8 cellular contexts compared by ENCODE assay signal in genomic region chr19:40090256-40091204, GRCh38. TPM values are rescaled to one million over a fixed set of nuclear protein-coding genes. Genes with fewer than 3 reads are reported as not detected.
DNase-seq lines count a peak whose midpoint lies in the region; TF ChIP-seq lines count a peak whose summit lies in the region.

Gene ZNF780A (minus strand): TSS chr19:40090943. CDS start chr19:40084753, 6,190 bp downstream.

- H3K4me2 ChIP-seq in GM23248 (ENCODE audit: unreplicated experiment) (peak within 1 kb of the TSS; percentile 90), MM.1S (ENCODE audit: low read depth, low read length) (peak within 1 kb of the TSS; percentile 81)

- H3K9me2 ChIP-seq in GM23248 (ENCODE audit: insufficient read depth) (no peaks in the 10 kb centered on the region), MM.1S (replicated peaks; ENCODE audit: insufficient read depth, low read length) (no peaks in the 10 kb centered on the region)

- H3F3A ChIP-seq in GM23248 (ENCODE audit: insufficient read depth) (no peaks in the 10 kb centered on the region), MM.1S (ENCODE audit: insufficient read depth, low read length) (peaks cover 21% of the 10 kb centered on the region)

- no peaks in the 10 kb centered on the region for H4K20me1 ChIP-seq in GM23248 (ENCODE audit: insufficient read depth)
- H4K20me1 ChIP-seq in MM.1S (ENCODE audit: insufficient read depth, low read length) = no peaks in the 10 kb centered on the region

- TF ChIP-seq CTCF in MM.1S (IDR thresholded peaks at IDR 0.05; ENCODE audit: low read length) (no peak), neural crest cell (conservative IDR thresholded peaks at IDR 0.05) (no peak), stomach (IDR thresholded peaks at IDR 0.05) (no peak)

- H3K4me1 Mint-ChIP-seq in neural crest cell = peaks cover 32% of the 10 kb centered on the region

- H3K36me3 Mint-ChIP-seq in neural crest cell (ENCODE audit: low read depth) = peaks cover 19% of the 10 kb centered on the region

- H3K27me3 Mint-ChIP-seq in neural crest cell (ENCODE audit: low read depth) = peaks cover 20% of the 10 kb centered on the region

- H3K79me2 ChIP-seq in GM23248 (ENCODE audit: insufficient read depth) (peaks cover 52% of the 10 kb centered on the region), MM.1S (ENCODE audit: low read length) (peaks cover 49% of the 10 kb centered on the region)

- no peak for TF ChIP-seq POLR2A in stomach (IDR thresholded peaks at IDR 0.05)

- intact Hi-C loops in stomach (cut with DNase I; ENCODE audit: low total_unique reads) = no loop called here

- H3K4me1 ChIP-seq in GM23248 (ENCODE audit: insufficient read depth) (peaks cover 10% of the 10 kb centered on the region; the same call in 1 of the 2 replicates), MM.1S (ENCODE audit: low read length) (peaks cover 27% of the 10 kb centered on the region), stomach (peaks cover 8 to 32% (median 21%) of the 10 kb centered on the region in 4 donors)

- H3K27me3 ChIP-seq in GM23248 (replicated peaks; ENCODE audit: insufficient read depth) (no peaks in the 10 kb centered on the region), MM.1S (replicated peaks; ENCODE audit: insufficient read depth, low read length) (no peaks in the 10 kb centered on the region), stomach (peaks cover 0 to 8% (median 0%) of the 10 kb centered on the region in 3 donors)

- H3K4me3 Mint-ChIP-seq in neural crest cell = peak within 1 kb of the TSS; percentile 99

- 1 to 2% methylated on average over 44 to 46 of the region's 46 CpGs for WGBS in GM23248 (ENCODE audit: low coverage in 1 of 2, low lambda C conversion rate in 2 of 2, missing lambda C conversion rate in 2 of 2), 2 experiments
- 0 to 1% (median 1%) methylated on average over 34 to 46 of the region's 46 CpGs for WGBS in stomach, 5 donors

- H3K9me3 Mint-ChIP-seq in neural crest cell = peaks cover 13% of the 10 kb centered on the region

- DNase-seq in DMS153 treated with DMSO at 0.1 percent for 48 hours (lab: John Stamatoyannopoulos, UW; ENCODE audit: unreplicated experiment) (peak; percentile 65), GM23248 (peak; percentile 76), MM.1S (peak; percentile 76), SK-N-DZ (ENCODE audit: low spot score) (peak; percentile 90), foreskin melanocyte (peak; percentile 68), neural crest cell (ENCODE audit: low read depth, low spot score) (peak; percentile 64), stomach (peak; percentile 76)
- peak; percentile 78 for DNase-seq in activated naive CD4-positive, alpha-beta T cell treated with Interleukin-2 at 50 U/mL for 16 hours

- H2AFZ ChIP-seq in GM23248 (peak within 1 kb of the TSS; percentile 99), MM.1S (ENCODE audit: low read length) (peak within 1 kb of the TSS; percentile 88)

- peak within 1 kb of the TSS; percentile 94 for H3K4me3 ChIP-seq in GM23248
- H3K4me3 ChIP-seq in MM.1S (ENCODE audit: low read length) = peak within 1 kb of the TSS; percentile 88
- peak within 1 kb of the TSS; percentile 72 to 81 (median 76) for H3K4me3 ChIP-seq in stomach

- H3K9me3 ChIP-seq in GM23248 (ENCODE audit: low read depth) (no peaks in the 10 kb centered on the region), MM.1S (replicated peaks; ENCODE audit: insufficient read depth, low read length) (no peaks in the 10 kb centered on the region), stomach (no peaks in the 10 kb centered on the region)

- in situ Hi-C loops in GM23248 (cut with MboI) = no loop called here

- no peaks in the 10 kb centered on the region for H3K36me3 ChIP-seq in GM23248 (ENCODE audit: low read depth)
- H3K36me3 ChIP-seq in MM.1S (replicated peaks; ENCODE audit: insufficient read depth, low read length) = no peaks in the 10 kb centered on the region
- no peaks in the 10 kb centered on the region for H3K36me3 ChIP-seq in stomach

- H3K9ac ChIP-seq in GM23248 (peak within 1 kb of the TSS; percentile 89), MM.1S (ENCODE audit: low read length) (peak within 1 kb of the TSS; percentile 80)

- no peak for TF ChIP-seq EP300 in stomach (IDR thresholded peaks at IDR 0.05)

- H3K27ac ChIP-seq in GM23248 (peak within 1 kb of the TSS; percentile 72), MM.1S (ENCODE audit: low read length) (peak within 1 kb of the TSS; percentile 63), stomach (peak within 1 kb of the TSS; percentile 73 to 94 (median 90))

- H3K27ac Mint-ChIP-seq in neural crest cell (ENCODE audit: unreplicated experiment) = peak within 1 kb of the TSS; percentile 100

RNA-seq across cellular contexts. Expression of gene ZNF780A, which starts in this region (rescaled TPM):
- 6.1 and 7.2 TPM in 2 replicates for total RNA-seq in GM23248 (2014; rRNA removed; shearing (Covaris generic))
- polyA plus RNA-seq in GM23248 (2016; fragmentation: Nextera tagmentation; extraction: Ambion mirVana) = 3.6 and 3.9 TPM in 2 replicates
- polyA plus RNA-seq in SK-N-DZ (2014; cell fraction: cytosol; rRNA removed) = 22.4 and 23.9 TPM in 2 replicates
- 8.8 and 13.8 TPM in 2 replicates for polyA plus RNA-seq in SK-N-DZ (2014; cell fraction: nucleus; rRNA removed)
- total RNA-seq in neural crest cell = 18.5 and 24.3 TPM in 2 replicates
- 10 to 100 TPM in 4 of 5 donors, 1 to 10 TPM in 1; 8.1 to 19.5 (median 12.6) TPM for total RNA-seq in stomach
- 10 to 100 TPM; 21.7 to 40.5 (median 22.5) TPM for polyA plus RNA-seq in stomach

Comparison
In these comparisons a context has a peak if more than half of its experiments do, and no peak if none do; other contexts are left out.
1. Peak in every context shown above with its lines: DNase-seq, H3K4me3 ChIP-seq and H3K27ac ChIP-seq.